1 cellular context compared by ENCODE assay signal in genomic region chr1:17984510-17985085, GRCh38.
TF ChIP-seq lines count a peak whose summit lies in the region.

No MANE protein-coding gene starts in this region.

TF ChIP-seq in HCT116, 20 proteins besides CTCF, POLR2A, EP300 and RAD21 (continued from another document):
- TF ChIP-seq REST (IDR thresholded peaks at IDR 0.05; ENCODE audit: low read depth): no peak
- no peak for TF ChIP-seq FOSL1 (IDR thresholded peaks at IDR 0.05; ENCODE audit: low read depth)
